In genomic region chr1:191350938-191351337, GRCh38 we compare ENCODE assay signal across 19 cellular contexts.
DNase-seq lines count a peak whose midpoint lies in the region; ATAC-seq, FAIRE-seq and TF ChIP-seq lines count a peak whose summit lies in the region.
"Had no signal": no experiment of that assay in that cellular context is flagged by ENCODE, and none has a peak within 500 bp of the region (broad histone marks: within the 10 kb centered on the region; RNA-seq: fewer than 3 reads in every experiment).

No MANE protein-coding gene starts in this region.

- H3K27ac Mint-ChIP-seq in GM23338 (no peak overlapping the region), neural progenitor cell (no peak overlapping the region)

- no peak overlapping the region for H2BK5ac ChIP-seq in H1 (ENCODE audit: low read depth, low read length)

- H3K4me1 ChIP-seq in GM23338 (ENCODE audit: insufficient read depth) (no peaks in the 10 kb centered on the region), H1 (replicated peaks in 1 of 4; ENCODE audit: control insufficient read depth in 3 of 4, insufficient read depth in 4 of 4, low read length in 3 of 4) (no peaks in the 10 kb centered on the region), neural progenitor cell (no peaks in the 10 kb centered on the region), gastrocnemius medialis (no peaks in the 10 kb centered on the region)

- H3K36me3 ChIP-seq in GM23338 (ENCODE audit: insufficient read depth): no peaks in the 10 kb centered on the region
- no peaks in the 10 kb centered on the region for H3K36me3 ChIP-seq in H1 (ENCODE audit: control insufficient read depth in 2 of 4, insufficient read depth in 4 of 4, low read length in 3 of 4)
- no peaks in the 10 kb centered on the region for H3K36me3 ChIP-seq in neural progenitor cell
- no peaks in the 10 kb centered on the region for H3K36me3 ChIP-seq in gastrocnemius medialis

- H3K9me3 ChIP-seq in H1 (ENCODE audit: insufficient read depth in 2 of 2, low read depth in 1 of 2, low read length in 1 of 2): no peaks in the 10 kb centered on the region
- no peaks in the 10 kb centered on the region for H3K9me3 ChIP-seq in neural progenitor cell (ENCODE audit: low read depth)
- H3K9me3 ChIP-seq in gastrocnemius medialis: no peaks in the 10 kb centered on the region

- H4K91ac ChIP-seq in H1 (replicated peaks; ENCODE audit: insufficient read length, low read length): no peak overlapping the region

- H3K4me1 Mint-ChIP-seq in GM23338: no peaks in the 10 kb centered on the region
- no peaks in the 10 kb centered on the region for H3K4me1 Mint-ChIP-seq in neural progenitor cell

- H3K4me3 ChIP-seq in GM23338: no peak overlapping the region
- H3K4me3 ChIP-seq in H1 (ENCODE audit: extremely low read depth in 1 of 4, insufficient read depth in 2 of 4, low read depth in 3 of 4, low read length in 4 of 4): no peak overlapping the region
- no peak overlapping the region for H3K4me3 ChIP-seq in neural progenitor cell
- no peak overlapping the region for H3K4me3 ChIP-seq in gastrocnemius medialis
- H3K4me3 ChIP-seq: GM23248 had no signal

- H4K20me1 ChIP-seq in GM23338 (replicated peaks; ENCODE audit: insufficient read depth) (no peaks in the 10 kb centered on the region), H1 (replicated peaks in 1 of 2; ENCODE audit: control insufficient read depth in 1 of 2, insufficient read depth in 2 of 2, low read length in 2 of 2) (no peaks in the 10 kb centered on the region), neural progenitor cell (ENCODE audit: low read depth) (no peaks in the 10 kb centered on the region)

- H4K8ac ChIP-seq in H1 (ENCODE audit: extremely low read depth, insufficient read depth, low read length): no peak overlapping the region

- H2AFZ ChIP-seq in GM23338: no peak overlapping the region
- peak overlapping the region; percentile 90; the same call in 1 of the 2 replicates for H2AFZ ChIP-seq in H1 (ENCODE audit: low read length)
- H2AFZ ChIP-seq in neural progenitor cell (replicated peaks): no peak overlapping the region
- H2AFZ ChIP-seq: GM23248 had no signal

- no peaks in the 10 kb centered on the region for H3K79me1 ChIP-seq in H1 (ENCODE audit: low read depth, low read length)

- no peak overlapping the region for H4K5ac ChIP-seq in H1 (ENCODE audit: insufficient read length, low read depth, low read length)

- no peak overlapping the region for H2BK15ac ChIP-seq in H1 (ENCODE audit: low read length)

- no peak overlapping the region for H3K18ac ChIP-seq in H1 (ENCODE audit: extremely low read depth, low read length)

- intact Hi-C loops in gastrocnemius medialis (cut with DNase I; ENCODE audit: low total_unique reads): no loop called here

- TF ChIP-seq POLR2A in H1 (IDR thresholded peaks at IDR 0.05; ENCODE audit: control extremely low read depth in 1 of 2, low read depth in 2 of 2, low read length in 2 of 2) (no peak), gastrocnemius medialis (IDR thresholded peaks at IDR 0.05) (no peak)

- POLR2A ChIA-PET in H1 (lab: Charles Lee; ENCODE audit: partially characterized antibody): no interaction called here

- H3K27ac ChIP-seq in GM23338 (ENCODE audit: low read depth) (no peak overlapping the region), H1 (ENCODE audit: low read depth, low read length) (no peak overlapping the region), neural progenitor cell (no peak overlapping the region), gastrocnemius medialis (no peak overlapping the region)
- H3K27ac ChIP-seq: C4-2B, GM23248 had no signal

- H3K56ac ChIP-seq in H1 (replicated peaks; ENCODE audit: insufficient read length, low read depth, low read length): no peak overlapping the region

- CTCF ChIA-PET in H1 (lab: Charles Lee; ENCODE audit: partially characterized antibody): interaction anchor here (0.5 kb wide), 1 partner anchor 979 kb away, joined by 3 read pairs; no protein-coding TSS in a partner anchor

- no peaks in the 10 kb centered on the region for H3F3A ChIP-seq in GM23338 (replicated peaks; ENCODE audit: low read depth)
- H3F3A ChIP-seq in neural progenitor cell (ENCODE audit: low read depth): no peaks in the 10 kb centered on the region

- H3K36me3 Mint-ChIP-seq in GM23338 (ENCODE audit: low read depth) (no peaks in the 10 kb centered on the region), neural progenitor cell (no peaks in the 10 kb centered on the region)

- H2BK120ac ChIP-seq in H1 (replicated peaks; ENCODE audit: low read depth, low read length): no peak overlapping the region

- no peak overlapping the region for H3K23ac ChIP-seq in H1 (ENCODE audit: insufficient read length)

- no peak overlapping the region for H3K9ac ChIP-seq in H1 (replicated peaks in 1 of 4; ENCODE audit: extremely low read depth in 1 of 4, low read depth in 3 of 4, low read length in 3 of 4)
- H3K9ac ChIP-seq in neural progenitor cell: no peak overlapping the region
- H3K9ac ChIP-seq: GM23248 had no signal

- ATAC-seq in GM23338 (no peak), gastrocnemius medialis (no peak)
- ATAC-seq: Right ventricle myocardium inferior had no signal

- H3K27me3 Mint-ChIP-seq in GM23338 (ENCODE audit: insufficient read depth, low read depth, poor library complexity) (no peaks in the 10 kb centered on the region), neural progenitor cell (ENCODE audit: insufficient read depth, low read depth) (peaks cover 2% of the 10 kb centered on the region)

- no peaks in the 10 kb centered on the region for H3K23me2 ChIP-seq in H1 (ENCODE audit: low read depth, low read length)

- TF ChIP-seq EP300 in H1 (IDR thresholded peaks at IDR 0.05; ENCODE audit: borderline replicate concordance in 1 of 2, low read depth in 2 of 2, low read length in 2 of 2): no peak

- H3K4ac ChIP-seq in H1 (replicated peaks; ENCODE audit: insufficient read length, low read depth, low read length): no peak overlapping the region

- no peak overlapping the region for H3K4me2 ChIP-seq in GM23338
- H3K4me2 ChIP-seq in H1 (ENCODE audit: insufficient read depth in 1 of 2, low read depth in 2 of 2, low read length in 2 of 2): no peak overlapping the region
- H3K4me2 ChIP-seq in neural progenitor cell: no peak overlapping the region

- no peak overlapping the region for H3K4me3 Mint-ChIP-seq in GM23338
- H3K4me3 Mint-ChIP-seq in neural progenitor cell: no peak overlapping the region

- no peak overlapping the region for H2BK20ac ChIP-seq in H1 (ENCODE audit: low read length)

- no peak for TF ChIP-seq CTCF in GM23338 (conservative IDR thresholded peaks at IDR 0.05; ENCODE audit: low read depth in 2 of 2)
- TF ChIP-seq CTCF in H1 (IDR thresholded peaks at IDR 0.05; ENCODE audit: control extremely low read depth in 1 of 3, insufficient read depth in 1 of 3, low read depth in 1 of 3, low read length in 3 of 3): no peak
- no peak for TF ChIP-seq CTCF in neural progenitor cell (IDR thresholded peaks at IDR 0.05)
- no peak for TF ChIP-seq CTCF in gastrocnemius medialis (IDR thresholded peaks at IDR 0.05 in 4 of 5, conservative IDR thresholded peaks at IDR 0.05 in 1 of 5)

- H3K14ac ChIP-seq in H1 (ENCODE audit: insufficient read length): no peak overlapping the region

- 0% methylated on average over 1 of the region's 1 CpG; no CpG with 5 or more reads in 1 of the 2 experiments for WGBS in H1 (ENCODE audit: extremely low coverage in 1 of 2, insufficient coverage in 1 of 2, insufficient read length in 1 of 2, insufficient replicate concordance in 2 of 2, low coverage in 1 of 2, low lambda C conversion rate in 2 of 2, missing lambda C conversion rate in 1 of 2), 2 experiments

- no peaks in the 10 kb centered on the region for H3K79me2 ChIP-seq in GM23338 (replicated peaks; ENCODE audit: insufficient read depth)
- no peaks in the 10 kb centered on the region for H3K79me2 ChIP-seq in H1 (ENCODE audit: control insufficient read depth in 1 of 2, insufficient read depth in 2 of 2, low read length in 2 of 2)
- H3K79me2 ChIP-seq in neural progenitor cell (ENCODE audit: low read depth): no peaks in the 10 kb centered on the region

- TF ChIP-seq RAD21 in H1 (IDR thresholded peaks at IDR 0.05 in 1 of 2, conservative IDR thresholded peaks at IDR 0.05 in 1 of 2; ENCODE audit: low read depth in 2 of 2, low read length in 2 of 2): no peak

- H3K9me3 Mint-ChIP-seq in GM23338: no peaks in the 10 kb centered on the region
- no peaks in the 10 kb centered on the region for H3K9me3 Mint-ChIP-seq in neural progenitor cell

- H3K9me2 ChIP-seq in GM23338 (ENCODE audit: insufficient read depth): no peaks in the 10 kb centered on the region

- no peak for FAIRE-seq in H1 (lab: Jason Lieb, UNC)
- FAIRE-seq: GM12891, GM19239 had no signal

- H3K27me3 ChIP-seq in GM23338 (ENCODE audit: insufficient read depth) (no peaks in the 10 kb centered on the region), H1 (replicated peaks in 1 of 4; ENCODE audit: control insufficient read depth in 3 of 4, extremely low read depth in 1 of 4, insufficient read depth in 3 of 4, low read length in 3 of 4) (no peaks in the 10 kb centered on the region), neural progenitor cell (no peaks in the 10 kb centered on the region), gastrocnemius medialis (no peaks in the 10 kb centered on the region)

- in situ Hi-C loops in gastrocnemius medialis (cut with MboI; ENCODE audit: low sequenced_read_pairs in 4 of 4): no loop called here

- DNase-seq in GM23338 (ENCODE audit: low spot score) (peak; percentile 1), NCI-H1105 treated with DMSO at 0.1 percent for 48 hours (lab: John Stamatoyannopoulos, UW) (peak; percentile 95), NCI-H2227 treated with DMSO at 0.1 percent for 48 hours (lab: John Stamatoyannopoulos, UW) (peak; percentile 93), H1 (ENCODE audit: low read depth in 1 of 2, low spot score in 2 of 2) (no peak), neural progenitor cell (ENCODE audit: low spot score) (no peak), cortex of kidney (lab: John Stamatoyannopoulos, UW) (no peak), gastrocnemius medialis (no peak)
- DNase-seq: AML-193; GM23248; NCI-H1436; NCI-H1930; NCI-H526 treated with DMSO at 0.1 percent for 48 hours; NK-92 treated with Interleukin-12 subunit alpha and Interleukin-12 subunit beta, amount 100 ng/mL, for 24 hours; SW 1271; T-helper 2 cell had no signal

- no peak overlapping the region for H2AK5ac ChIP-seq in H1 (ENCODE audit: low read depth, low read length)

- H2BK12ac ChIP-seq in H1 (ENCODE audit: low read depth, low read length): no peak overlapping the region

TF ChIP-seq in GM23338, 12 proteins besides CTCF, POLR2A, EP300 and RAD21 (continues in another document):
- no peak for TF ChIP-seq POLR2AphosphoS5 (IDR thresholded peaks at IDR 0.05; ENCODE audit: low read depth)
- TF ChIP-seq JUNB (IDR thresholded peaks at IDR 0.05; ENCODE audit: unreplicated experiment): no peak
- TF ChIP-seq EZH2phosphoT487 (IDR thresholded peaks at IDR 0.05; ENCODE audit: unreplicated experiment): no peak
- no peak for TF ChIP-seq ZNF114 (CRISPR knock-in tag; IDR thresholded peaks at IDR 0.05)
- no peak for TF ChIP-seq CREB1 (CRISPR knock-in tag; IDR thresholded peaks at IDR 0.05; ENCODE audit: low read depth)

TF ChIP-seq in H1, 55 proteins besides CTCF, POLR2A, EP300 and RAD21 (continues in another document):
- no peak for TF ChIP-seq CEBPB (IDR thresholded peaks at IDR 0.05; ENCODE audit: low read depth, low read length)
- no peak for TF ChIP-seq SRF (IDR thresholded peaks at IDR 0.05; ENCODE audit: low read depth, low read length)
- TF ChIP-seq KDM4A (IDR thresholded peaks at IDR 0.05; ENCODE audit: low read depth, low read length, severe bottlenecking): no peak
- TF ChIP-seq SAP30 (IDR thresholded peaks at IDR 0.05; ENCODE audit: insufficient read depth, insufficient replicate concordance, low read length): no peak

Comparison
In these comparisons a context has a peak if more than half of its experiments do, and no peak if none do; other contexts are left out.
1. DNase-seq: peak in GM23338 (single experiment), NCI-H1105 treated with DMSO at 0.1 percent for 48 hours (single experiment) and NCI-H2227 treated with DMSO at 0.1 percent for 48 hours (single experiment); none in H1 (0 of 2), neural progenitor cell (single experiment), cortex of kidney (single experiment) and gastrocnemius medialis (0 of 2).